In the genomic region with DNA sequence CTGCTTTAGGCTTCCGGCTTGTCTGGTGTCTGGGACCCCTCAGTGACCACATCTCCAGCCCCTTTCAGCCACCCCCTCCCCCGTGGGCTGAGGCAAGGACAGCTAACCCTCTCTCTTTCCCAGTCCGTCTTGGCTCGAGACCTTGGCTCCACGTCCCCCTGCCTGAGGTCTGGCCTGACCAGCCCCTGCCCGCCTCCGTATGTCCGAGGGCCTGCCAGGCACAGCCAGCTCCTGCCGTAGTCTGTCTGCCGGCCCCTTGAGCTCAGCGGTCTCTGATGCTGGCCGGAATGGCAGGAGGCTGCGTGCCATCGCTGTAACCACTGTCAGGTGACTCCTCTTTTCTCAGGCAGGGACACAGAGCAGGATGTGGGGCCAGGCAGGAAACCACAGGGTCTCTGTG, we compare ENCODE assay signal across 16 cellular contexts.
DNase-seq lines count a peak whose midpoint lies in the region; FAIRE-seq and TF ChIP-seq lines count a peak whose summit lies in the region.
"Had no signal": no experiment of that assay in that cellular context is flagged by ENCODE, and none has a peak within 500 bp of the region (broad histone marks: within the 10 kb centered on the region; RNA-seq: fewer than 3 reads in every experiment).

No MANE protein-coding gene starts in this region.

- TF ChIP-seq POLR2A in sigmoid colon (IDR thresholded peaks at IDR 0.05), result no peak

- H3K27ac ChIP-seq in kidney (ENCODE audit: low read depth in 2 of 2, low read length in 2 of 2) (no peak overlapping the region), sigmoid colon (no peak overlapping the region)
- H3K27ac ChIP-seq: GM23248 had no signal

- no peak for TF ChIP-seq CTCF in kidney (IDR thresholded peaks at IDR 0.05; ENCODE audit: borderline replicate concordance, extremely low read depth, insufficient read depth)
- TF ChIP-seq CTCF in sigmoid colon (IDR thresholded peaks at IDR 0.05), result no peak

- H3K27me3 ChIP-seq in H7 (ENCODE audit: control insufficient read depth, insufficient read depth, low read length) (no peaks in the 10 kb centered on the region), sigmoid colon (peaks cover 0 to 3% (median 0%) of the 10 kb centered on the region in 3 donors)

- no peaks in the 10 kb centered on the region for H3K9me3 ChIP-seq in kidney (ENCODE audit: control insufficient read depth in 1 of 2, low read length in 2 of 2)
- no peaks in the 10 kb centered on the region for H3K9me3 ChIP-seq in sigmoid colon

- no peak for FAIRE-seq in kidney (lab: Jason Lieb, UNC)
- FAIRE-seq: GM19239, H1 had no signal

- intact Hi-C loops in kidney (cut with DNase I), result no loop called here
- intact Hi-C loops in sigmoid colon (cut with DNase I), result no loop called here

- H3K9ac ChIP-seq in kidney (ENCODE audit: low read length in 2 of 2), result no peak overlapping the region
- H3K9ac ChIP-seq: GM23248 had no signal

- no peak for TF ChIP-seq EP300 in sigmoid colon (IDR thresholded peaks at IDR 0.05)

- DNase-seq in G401 (ENCODE audit: low spot score) (peak; percentile 60), H7 (peak; percentile 19), kidney (peak; percentile 54), sigmoid colon (peak; percentile 48), NCI-H526 treated with DMSO at 0.1 percent for 48 hours (lab: John Stamatoyannopoulos, UW) (no peak), DMS153 (lab: John Stamatoyannopoulos, UW) (no peak)
- DNase-seq: Calu3; CD4-positive, alpha-beta memory T cell; COR-L47; DND-41; GDM1; GM23248; H9 had no signal

- H3K36me3 ChIP-seq in H7 (replicated peaks; ENCODE audit: control insufficient read depth, insufficient read depth, low read length) (no peaks in the 10 kb centered on the region), kidney (ENCODE audit: control insufficient read depth in 1 of 2, insufficient read depth in 2 of 2, low read length in 2 of 2) (no peaks in the 10 kb centered on the region), sigmoid colon (no peaks in the 10 kb centered on the region)

- WGBS in sigmoid colon, 2 donors, result 86 to 90% methylated on average over 14 of the region's 14 CpGs

- no peak overlapping the region for H3K4me3 ChIP-seq in H7 (ENCODE audit: insufficient read depth, low read depth, low read length)
- no peak overlapping the region for H3K4me3 ChIP-seq in kidney (ENCODE audit: low read length in 2 of 2)
- H3K4me3 ChIP-seq in sigmoid colon, result no peak overlapping the region
- H3K4me3 ChIP-seq: GM12878, GM23248 had no signal

- H3K4me1 ChIP-seq in kidney (ENCODE audit: control insufficient read depth in 1 of 2, insufficient read depth in 1 of 2, low read depth in 1 of 2, low read length in 2 of 2) (no peaks in the 10 kb centered on the region), sigmoid colon (no peaks in the 10 kb centered on the region)

- in situ Hi-C loops in G401 (cut with HindIII; ENCODE audit: low sequenced_read_pairs), result no loop called here

Comparison
In these comparisons a context has a peak if more than half of its experiments do, and no peak if none do; other contexts are left out.
1. DNase-seq: peak in G401 (single experiment), H7 (single experiment), kidney (single experiment) and sigmoid colon (single experiment); none in NCI-H526 treated with DMSO at 0.1 percent for 48 hours (single experiment) and DMS153 (single experiment).